Comparison of ENCODE assay signal across 1 cellular context in genomic region chr11:67369275-67369674, GRCh38.
TF ChIP-seq lines count a peak whose summit lies in the region.

No MANE protein-coding gene starts in this region.

TF ChIP-seq in IMR-90, 13 proteins besides CTCF, POLR2A, EP300 and RAD21:
- TF ChIP-seq MAZ (IDR thresholded peaks at IDR 0.05; ENCODE audit: borderline replicate concordance, low read depth, low read length) (no peak), MXI1 (IDR thresholded peaks at IDR 0.05; ENCODE audit: borderline replicate concordance, low read depth, low read length) (no peak), RCOR1 (IDR thresholded peaks at IDR 0.05; ENCODE audit: insufficient replicate concordance, low read length) (no peak), RFX5 (IDR thresholded peaks at IDR 0.05; ENCODE audit: low read depth, low read length) (no peak), USF2 (IDR thresholded peaks at IDR 0.05; ENCODE audit: low read depth, low read length) (no peak), BHLHE40 (IDR thresholded peaks at IDR 0.05; ENCODE audit: low read depth, low read length) (no peak), FOS (IDR thresholded peaks at IDR 0.05; ENCODE audit: low read depth, low read length) (no peak), ELK1 (IDR thresholded peaks at IDR 0.05; ENCODE audit: borderline replicate concordance, low read depth, low read length) (no peak)
